Comparison of ENCODE assay signal across 8 cellular contexts in the genomic region with DNA sequence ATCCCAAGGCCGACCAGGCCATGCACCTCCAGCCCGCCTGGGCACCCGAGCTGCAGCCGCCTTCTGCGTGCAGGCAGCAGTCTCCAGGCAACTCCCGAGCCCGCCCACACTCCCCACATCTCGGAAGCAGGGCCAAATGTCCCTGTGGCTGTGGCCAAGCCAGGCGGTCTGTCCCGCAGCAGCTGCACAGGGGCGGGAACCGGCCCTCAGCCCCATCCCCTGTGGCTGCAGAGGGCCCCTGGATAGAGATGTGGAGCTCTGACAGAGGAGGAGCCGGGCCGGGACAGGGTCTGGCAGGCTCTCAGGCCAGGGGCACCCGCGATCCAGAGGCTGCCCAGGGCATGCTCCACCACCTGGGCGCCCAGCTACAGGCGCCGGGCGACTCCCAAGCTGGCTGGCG.
DNase-seq lines count a peak whose midpoint lies in the region; ATAC-seq and TF ChIP-seq lines count a peak whose summit lies in the region.
"Not testable (repeated sequence)": the region's sequence is repeated elsewhere in the genome, so short reads cannot be mapped to it uniquely, and the experiment has no call there.

No MANE protein-coding gene starts in this region.

- 45 to 62% (median 57%) methylated on average over 9 to 15 of the region's 21 CpGs; no CpG with 5 or more reads in 1 of the 4 donors for WGBS in heart left ventricle, 4 donors
- WGBS in neuronal stem cell (ENCODE audit: extremely low coverage in 2 of 2, insufficient read length in 2 of 2, insufficient replicate concordance in 1 of 2), 2 donors, result no CpG with 5 or more reads among the region's 21 CpGs
- WGBS in spleen, 5 donors, result 60 to 66% (median 62%) methylated on average over 7 to 16 of the region's 21 CpGs; no CpG with 5 or more reads in 1 of the 5 donors
- 40 to 64% methylated on average over 7 to 15 of the region's 21 CpGs for WGBS in aorta, 2 donors

- H3K9ac ChIP-seq in neuronal stem cell (ENCODE audit: low read depth, low read length, poor library complexity), result not testable (repeated sequence)

- not testable (repeated sequence) for H3K9me3 ChIP-seq in heart left ventricle; left lung; neuronal stem cell (replicated peaks in 1 of 2; ENCODE audit: control insufficient read depth in 2 of 2, insufficient read depth in 1 of 2, low read depth in 1 of 2, low read length in 2 of 2); spleen; aorta (ENCODE audit: control insufficient read depth, low read length)

- not testable (repeated sequence) for H3K79me1 ChIP-seq in neuronal stem cell (ENCODE audit: low read depth, low read length)

- not testable (repeated sequence) for ATAC-seq in heart left ventricle; left lung; aorta (ENCODE audit: low FRiP score)

- H3K36me3 ChIP-seq in heart left ventricle; left lung; neuronal stem cell (replicated peaks in 1 of 2; ENCODE audit: control insufficient read depth in 2 of 2, insufficient read depth in 2 of 2, low read length in 2 of 2); spleen; aorta (ENCODE audit: control insufficient read depth in 1 of 2, insufficient read depth in 2 of 2, low read length in 1 of 2): not testable (repeated sequence)

- DNase-seq in LHCN-M2 (ENCODE audit: low read depth), result peak; percentile 15
- DNase-seq in activated CD8-positive, alpha-beta memory T cell treated with anti-CD3 and anti-CD28 coated beads for 24 hours, result peak; percentile 58
- peak; percentile 96 for DNase-seq in chondrocyte (ENCODE audit: low spot score)
- DNase-seq in heart left ventricle, result peak; percentile 21 to 81 (median 36)
- DNase-seq in left lung, result peak; percentile 32 to 87
- DNase-seq in neuronal stem cell (ENCODE audit: low spot score), result not testable (repeated sequence)
- DNase-seq in spleen, result peak; percentile 79
- peak; percentile 50 to 79 for DNase-seq in aorta

- not testable (repeated sequence) for H3K27me3 ChIP-seq in heart left ventricle; left lung; neuronal stem cell (ENCODE audit: control insufficient read depth in 3 of 3, insufficient read depth in 3 of 3, low read depth in 1 of 3, low read length in 3 of 3); spleen (replicated peaks in 1 of 7); aorta (ENCODE audit: control insufficient read depth in 1 of 2, insufficient read depth in 2 of 2, low read length in 1 of 2)

- not testable (repeated sequence) for H3K27ac Mint-ChIP-seq in chondrocyte (ENCODE audit: unreplicated experiment)

- not testable (repeated sequence) for H3K27me3 Mint-ChIP-seq in chondrocyte (ENCODE audit: low read depth)

- intact Hi-C loops in heart left ventricle (cut with DNase I); left lung (cut with DNase I); spleen (cut with DNase I; ENCODE audit: low total_unique reads); aorta (cut with DNase I): not testable (repeated sequence)

- not testable (repeated sequence) for H3K9me3 Mint-ChIP-seq in chondrocyte (ENCODE audit: low read depth)

- H4K91ac ChIP-seq in neuronal stem cell (ENCODE audit: low read depth, low read length, poor library complexity), result not testable (repeated sequence)

- not testable (repeated sequence) for H2BK120ac ChIP-seq in neuronal stem cell (ENCODE audit: low read depth, low read length)

- not testable (repeated sequence) for H3K18ac ChIP-seq in neuronal stem cell (ENCODE audit: low read length)

- not testable (repeated sequence) for H2BK5ac ChIP-seq in neuronal stem cell (ENCODE audit: low read length)

- H2BK12ac ChIP-seq in neuronal stem cell (ENCODE audit: low read length), result peak overlapping the region; percentile 58

- H3K4me3 ChIP-seq in heart left ventricle, result peak overlapping the region in 6 of 12 donors; percentile 10 to 47 (median 32)
- peak overlapping the region in 1 of 2 donors; percentile 20 for H3K4me3 ChIP-seq in left lung
- H3K4me3 ChIP-seq in neuronal stem cell (ENCODE audit: low read length in 2 of 2); spleen; aorta (ENCODE audit: low read length in 2 of 2): not testable (repeated sequence)

- not testable (repeated sequence) for H3K4ac ChIP-seq in neuronal stem cell (ENCODE audit: low read length)

- H2AFZ ChIP-seq in neuronal stem cell (ENCODE audit: low read length), result not testable (repeated sequence)

- not testable (repeated sequence) for H3K4me2 ChIP-seq in neuronal stem cell (ENCODE audit: insufficient read depth, low read length, poor library complexity, severe bottlenecking)

- H3K4me1 ChIP-seq in heart left ventricle; left lung; neuronal stem cell (ENCODE audit: control insufficient read depth in 2 of 2, insufficient read depth in 1 of 2, low read depth in 1 of 2, low read length in 2 of 2); spleen; aorta (ENCODE audit: control insufficient read depth in 1 of 2, insufficient read depth in 2 of 2, low read length in 2 of 2): not testable (repeated sequence)

- not testable (repeated sequence) for H2BK15ac ChIP-seq in neuronal stem cell (ENCODE audit: low read length)

- not testable (repeated sequence) for H2AK5ac ChIP-seq in neuronal stem cell (ENCODE audit: low read depth, low read length)

- not testable (repeated sequence) for H4K8ac ChIP-seq in neuronal stem cell (ENCODE audit: low read depth, low read length)

- not testable (repeated sequence) for TF ChIP-seq POLR2A in heart left ventricle (IDR thresholded peaks at IDR 0.05); spleen (IDR thresholded peaks at IDR 0.05)

- TF ChIP-seq CTCF in chondrocyte (IDR thresholded peaks at IDR 0.05); heart left ventricle (IDR thresholded peaks at IDR 0.05); left lung (IDR thresholded peaks at IDR 0.05); spleen (IDR thresholded peaks at IDR 0.05 in 8 of 11, conservative IDR thresholded peaks at IDR 0.05 in 3 of 11): not testable (repeated sequence)

- not testable (repeated sequence) for H3K36me3 Mint-ChIP-seq in chondrocyte (ENCODE audit: low read depth)

- H3K4me1 Mint-ChIP-seq in chondrocyte (ENCODE audit: low read depth), result not testable (repeated sequence)

- not testable (repeated sequence) for H3K23ac ChIP-seq in neuronal stem cell (ENCODE audit: low read depth, low read length, poor library complexity)

- H3K14ac ChIP-seq in neuronal stem cell (ENCODE audit: low read length), result not testable (repeated sequence)

- not testable (repeated sequence) for H3K27ac ChIP-seq in heart left ventricle; left lung; neuronal stem cell (replicated peaks; ENCODE audit: low read length); spleen; aorta (ENCODE audit: low read depth in 1 of 2, low read length in 2 of 2)

- H3K4me3 Mint-ChIP-seq in chondrocyte (ENCODE audit: unreplicated experiment), result not testable (repeated sequence)
